Comparison of ENCODE assay signal across 1 cellular context in genomic region chr15:89139613-89140499, GRCh38.
TF ChIP-seq lines count a peak whose summit lies in the region.

No MANE protein-coding gene starts in this region.

TF ChIP-seq in HepG2, 621 proteins besides CTCF, POLR2A, EP300 and RAD21 (continued from another document and continues in another):
- TF ChIP-seq FUBP1 (CRISPR knock-in tag; IDR thresholded peaks at IDR 0.05; ENCODE audit: borderline replicate concordance): no peak
- peak; percentile 22 for TF ChIP-seq SAP130 (CRISPR knock-in tag; IDR thresholded peaks at IDR 0.05; ENCODE audit: low read depth)
- TF ChIP-seq SCMH1 (CRISPR knock-in tag; IDR thresholded peaks at IDR 0.05; ENCODE audit: borderline replicate concordance): no peak
- TF ChIP-seq HNF4G (IDR thresholded peaks at IDR 0.05; ENCODE audit: borderline replicate concordance, low read depth, low read length): 0 out of 2 replicates have a peak, but pooled peaks have one; percentile 40
- TF ChIP-seq HNF4G (CRISPR knock-in tag; IDR thresholded peaks at IDR 0.05; ENCODE audit: borderline replicate concordance, low read depth): 0 out of 2 replicates have a peak, but pooled peaks have one; percentile 17
- 0 out of 2 replicates have a peak, but pooled peaks have one; percentile 4 for TF ChIP-seq ATF6 (CRISPR knock-in tag; conservative IDR thresholded peaks at IDR 0.05)
- TF ChIP-seq IRF9 (CRISPR knock-in tag; IDR thresholded peaks at IDR 0.05; ENCODE audit: borderline replicate concordance): 0 out of 2 replicates have a peak, but pooled peaks have one; percentile 29
- TF ChIP-seq ZNF879 (CRISPR knock-in tag; IDR thresholded peaks at IDR 0.05): no peak
- TF ChIP-seq ARID2 (CRISPR knock-in tag; IDR thresholded peaks at IDR 0.05; ENCODE audit: borderline replicate concordance): no peak
- peak; percentile 34; the same call in 1 of the 2 replicates for TF ChIP-seq ISL2 (CRISPR knock-in tag; IDR thresholded peaks at IDR 0.05)
- no peak for TF ChIP-seq ZKSCAN1 (IDR thresholded peaks at IDR 0.05; ENCODE audit: low read length)
- TF ChIP-seq ZSCAN31 (CRISPR knock-in tag; IDR thresholded peaks at IDR 0.05; ENCODE audit: low read depth): peak; percentile 15; the same call in 1 of the 2 replicates
- no peak for TF ChIP-seq ZNF510 (CRISPR knock-in tag; IDR thresholded peaks at IDR 0.05; ENCODE audit: low read depth)
- no peak for TF ChIP-seq SP5 (CRISPR knock-in tag; IDR thresholded peaks at IDR 0.05; ENCODE audit: borderline replicate concordance, low read depth)
- TF ChIP-seq STAG1 (CRISPR knock-in tag; IDR thresholded peaks at IDR 0.05): peak; percentile 5
- peak; percentile 55 for TF ChIP-seq FOXA3 (CRISPR knock-in tag; IDR thresholded peaks at IDR 0.05)
- no peak for TF ChIP-seq ZNF468 (CRISPR knock-in tag; IDR thresholded peaks at IDR 0.05)
- TF ChIP-seq ZNF382 (CRISPR knock-in tag; IDR thresholded peaks at IDR 0.05; ENCODE audit: borderline replicate concordance): no peak
- no peak for TF ChIP-seq SP140L (CRISPR knock-in tag; IDR thresholded peaks at IDR 0.05; ENCODE audit: borderline replicate concordance)
- TF ChIP-seq TFDP1 (CRISPR knock-in tag; IDR thresholded peaks at IDR 0.05; ENCODE audit: borderline replicate concordance): 0 out of 2 replicates have a peak, but pooled peaks have one; percentile 16
- no peak for TF ChIP-seq ZNF484 (CRISPR knock-in tag; IDR thresholded peaks at IDR 0.05; ENCODE audit: borderline replicate concordance, low read depth)
- TF ChIP-seq ATF3 (CRISPR knock-in tag; IDR thresholded peaks at IDR 0.05): 0 out of 2 replicates have a peak, but pooled peaks have one; percentile 42
- no peak for TF ChIP-seq AGO2 (optimal IDR thresholded peaks at IDR 0.05; ENCODE audit: low read depth, low read length)
- no peak for TF ChIP-seq GTF2F1 (IDR thresholded peaks at IDR 0.05; ENCODE audit: low read length)
- 0 out of 2 replicates have a peak, but pooled peaks have one; percentile 23 for TF ChIP-seq REL (CRISPR knock-in tag; conservative IDR thresholded peaks at IDR 0.05)
- no peak for TF ChIP-seq SIN3B (IDR thresholded peaks at IDR 0.05; ENCODE audit: low read length)
- no peak; the same call in 1 of the 2 replicates for TF ChIP-seq ZSCAN21 (CRISPR knock-in tag; IDR thresholded peaks at IDR 0.05; ENCODE audit: borderline replicate concordance)
- TF ChIP-seq ZNF350 (CRISPR knock-in tag; IDR thresholded peaks at IDR 0.05; ENCODE audit: borderline replicate concordance, low read depth): peak; percentile 65; the same call in 1 of the 2 replicates
- peak in 1 of 2 experiments; percentile 98; a peak in 2 of 4 replicates for TF ChIP-seq ATF4 (CRISPR knock-in tag; IDR thresholded peaks at IDR 0.05)
- TF ChIP-seq SOX13 (IDR thresholded peaks at IDR 0.05): no peak
- TF ChIP-seq SOX13 (CRISPR knock-in tag; conservative IDR thresholded peaks at IDR 0.05 in 1 of 2, IDR thresholded peaks at IDR 0.05 in 1 of 2): peak in 1 of 2 experiments; percentile 67; a peak in 2 of 4 replicates
- peak; percentile 25; the same call in 1 of the 2 replicates for TF ChIP-seq MYC (CRISPR knock-in tag; IDR thresholded peaks at IDR 0.05; ENCODE audit: borderline replicate concordance)
- no peak for TF ChIP-seq ZNF207 (IDR thresholded peaks at IDR 0.05; ENCODE audit: borderline replicate concordance)
- peak; percentile 66 for TF ChIP-seq HNF4A (CRISPR knock-in tag; IDR thresholded peaks at IDR 0.05)
- no peak for TF ChIP-seq ZBTB33 (CRISPR knock-in tag; IDR thresholded peaks at IDR 0.05)
- TF ChIP-seq CEBPG (CRISPR knock-in tag; IDR thresholded peaks at IDR 0.05): peak; percentile 93
- TF ChIP-seq HOXA5 (CRISPR knock-in tag; IDR thresholded peaks at IDR 0.05): peak; percentile 29; the same call in 1 of the 2 replicates
- no peak for TF ChIP-seq CERS6 (CRISPR knock-in tag; IDR thresholded peaks at IDR 0.05)
- TF ChIP-seq ZNF224 (CRISPR knock-in tag; IDR thresholded peaks at IDR 0.05): 0 out of 2 replicates have a peak, but pooled peaks have one; percentile 35
- peak; percentile 89 for TF ChIP-seq ZNF362 (CRISPR knock-in tag; IDR thresholded peaks at IDR 0.05; ENCODE audit: borderline replicate concordance)
- peak; percentile 28 for TF ChIP-seq ZMYM3 (CRISPR knock-in tag; IDR thresholded peaks at IDR 0.05)
- no peak for TF ChIP-seq ONECUT2 (CRISPR knock-in tag; IDR thresholded peaks at IDR 0.05)
- 0 out of 2 replicates have a peak, but pooled peaks have one; percentile 22 for TF ChIP-seq TSC22D2 (CRISPR knock-in tag; IDR thresholded peaks at IDR 0.05; ENCODE audit: borderline replicate concordance)
- TF ChIP-seq ZFP91 (CRISPR knock-in tag; IDR thresholded peaks at IDR 0.05; ENCODE audit: borderline replicate concordance): peak; percentile 53; the same call in 1 of the 2 replicates
- TF ChIP-seq SKIL (CRISPR knock-in tag; IDR thresholded peaks at IDR 0.05; ENCODE audit: borderline replicate concordance): no peak
- TF ChIP-seq ZSCAN12 (CRISPR knock-in tag; IDR thresholded peaks at IDR 0.05): no peak
- peak; percentile 55 for TF ChIP-seq ZNF501 (CRISPR knock-in tag; IDR thresholded peaks at IDR 0.05)
- 0 out of 2 replicates have a peak, but pooled peaks have one; percentile 15 for TF ChIP-seq MXD4 (CRISPR knock-in tag; IDR thresholded peaks at IDR 0.05)
- TF ChIP-seq MLX (CRISPR knock-in tag; IDR thresholded peaks at IDR 0.05): no peak; the same call in 1 of the 2 replicates
- TF ChIP-seq FOXC1 (CRISPR knock-in tag; IDR thresholded peaks at IDR 0.05; ENCODE audit: borderline replicate concordance): no peak
